13 cellular contexts compared by ENCODE assay signal in the genomic region with DNA sequence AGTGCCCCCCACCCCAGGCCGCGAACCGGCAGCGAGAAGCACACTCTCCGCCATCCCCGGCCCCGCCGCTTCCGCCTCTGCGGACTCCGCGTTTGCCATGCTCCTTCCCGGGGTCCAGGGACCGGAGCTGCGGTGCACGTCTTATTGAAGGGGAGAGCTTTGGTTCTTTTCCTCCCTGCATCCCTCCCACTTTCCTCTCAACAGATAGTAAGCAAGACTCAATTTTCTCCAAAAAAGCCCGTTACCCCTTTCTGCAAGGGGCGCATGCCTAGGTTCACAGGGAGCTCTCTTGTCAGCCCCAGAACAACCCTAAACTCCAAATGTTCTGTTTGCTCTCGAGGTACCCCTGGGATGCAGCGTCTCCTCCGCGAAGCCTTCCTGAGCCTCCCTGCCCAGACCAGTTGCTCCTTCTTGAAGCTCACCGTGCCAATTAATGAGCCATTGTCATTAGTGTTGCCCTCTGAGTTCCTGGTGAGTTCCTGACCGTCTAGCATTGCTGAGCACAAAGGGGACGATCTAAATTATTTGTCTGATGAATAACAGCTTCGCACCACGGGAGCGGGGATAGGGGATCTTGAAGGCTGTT. TPM values are rescaled to one million over a fixed set of nuclear protein-coding genes. Genes with fewer than 3 reads are reported as not detected.
DNase-seq lines count a peak whose midpoint lies in the region; ATAC-seq and TF ChIP-seq lines count a peak whose summit lies in the region.
"Had no signal": no experiment of that assay in that cellular context is flagged by ENCODE, and none has a peak within 500 bp of the region (broad histone marks: within the 10 kb centered on the region; RNA-seq: fewer than 3 reads in every experiment).

No MANE protein-coding gene starts in this region.

- H3K4me1 Mint-ChIP-seq in activated naive CD4-positive, alpha-beta T cell treated with anti-CD3 and anti-CD28 coated beads, Interleukin-2, amount 10 ng/mL, durations not matched to agents 7 days and 5 days: peaks cover 17% of the 10 kb centered on the region
- peaks cover 37% of the 10 kb centered on the region for H3K4me1 Mint-ChIP-seq in brain
- H3K4me1 Mint-ChIP-seq in stimulated activated naive CD8-positive, alpha-beta T cell treated with anti-CD3 and anti-CD28 coated beads, Interleukin-15, amount 100 ng/mL, for 72 hours: peaks cover 44% of the 10 kb centered on the region
- peaks cover 34% of the 10 kb centered on the region for H3K4me1 Mint-ChIP-seq in CD14-positive monocyte

- peaks cover 80% of the 10 kb centered on the region for H3K27me3 Mint-ChIP-seq in activated naive CD4-positive, alpha-beta T cell treated with anti-CD3 and anti-CD28 coated beads, Interleukin-2, amount 10 ng/mL, durations not matched to agents 7 days and 5 days
- H3K27me3 Mint-ChIP-seq in brain (peaks cover 100% of the 10 kb centered on the region), CD14-positive monocyte (ENCODE audit: low read depth in 3 of 3) (peaks cover 85 to 97% (median 94%) of the 10 kb centered on the region in 3 donors)
- H3K27me3 Mint-ChIP-seq in stimulated activated naive CD8-positive, alpha-beta T cell treated with anti-CD3 and anti-CD28 coated beads, Interleukin-15, amount 100 ng/mL, for 72 hours: peaks cover 100% of the 10 kb centered on the region

- TF ChIP-seq CTCF in brain (conservative IDR thresholded peaks at IDR 0.05) (no peak), CD14-positive monocyte (IDR thresholded peaks at IDR 0.05) (no peak)

- no peak for ATAC-seq in stimulated activated naive CD8-positive, alpha-beta T cell treated with anti-CD3 and anti-CD28 coated beads, Interleukin-15, amount 100 ng/mL, for 72 hours
- ATAC-seq in HG03159 (IDR thresholded peaks at IDR 0.05; ENCODE audit: unreplicated experiment) (no peak), GM18873 (IDR thresholded peaks at IDR 0.05; ENCODE audit: low FRiP score, unreplicated experiment) (no peak)
- ATAC-seq: activated CD8-positive, alpha-beta T cell treated with anti-CD3 and anti-CD28 coated beads, Interleukin-2, amount 10 ng/mL, durations not matched to agents 7 days and 5 days; left ventricle myocardium superior had no signal

- peaks cover 8% of the 10 kb centered on the region for H3K36me3 Mint-ChIP-seq in activated naive CD4-positive, alpha-beta T cell treated with anti-CD3 and anti-CD28 coated beads, Interleukin-2, amount 10 ng/mL, durations not matched to agents 7 days and 5 days
- H3K36me3 Mint-ChIP-seq in brain (no peaks in the 10 kb centered on the region), CD14-positive monocyte (peaks cover 14 to 26% of the 10 kb centered on the region in 2 donors)

- no peaks in the 10 kb centered on the region for H3K9me3 Mint-ChIP-seq in activated naive CD4-positive, alpha-beta T cell treated with anti-CD3 and anti-CD28 coated beads, Interleukin-2, amount 10 ng/mL, durations not matched to agents 7 days and 5 days
- H3K9me3 Mint-ChIP-seq in brain (peaks cover 0 to 10% (median 5%) of the 10 kb centered on the region in 5 experiments), CD14-positive monocyte (peaks cover 0 to 48% (median 18%) of the 10 kb centered on the region in 7 donors)
- H3K9me3 Mint-ChIP-seq in stimulated activated naive CD8-positive, alpha-beta T cell treated with anti-CD3 and anti-CD28 coated beads, Interleukin-15, amount 100 ng/mL, for 72 hours: peaks cover 0 to 4% of the 10 kb centered on the region in 2 donors

- DNase-seq in activated naive CD4-positive, alpha-beta T cell treated with anti-CD3 and anti-CD28 coated beads, Interleukin-2, amount 10 ng/mL, durations not matched to agents 7 days and 5 days: no peak
- no peak for DNase-seq in activated naive CD4-positive, alpha-beta T cell (lab: John Stamatoyannopoulos, UW)
- peak; percentile 35 for DNase-seq in iPS-NIHi11 (ENCODE audit: low spot score)
- DNase-seq in stimulated activated naive CD8-positive, alpha-beta T cell treated with anti-CD3 and anti-CD28 coated beads, Interleukin-15, amount 100 ng/mL, for 72 hours: no peak
- no peak for DNase-seq in CD14-positive monocyte (ENCODE audit: low spot score)
- DNase-seq: activated CD8-positive, alpha-beta T cell treated with anti-CD3 and anti-CD28 coated beads, Interleukin-2, amount 10 ng/mL, durations not matched to agents 7 days and 5 days; left ventricle myocardium superior; NCI-H146; stimulated activated CD4-positive, alpha-beta T cell treated with anti-CD3 and anti-CD28 coated beads, Interleukin-4, amount 100 ng/mL, for 24 hours had no signal

- H3K4me3 Mint-ChIP-seq in activated naive CD4-positive, alpha-beta T cell treated with anti-CD3 and anti-CD28 coated beads, Interleukin-2, amount 10 ng/mL, durations not matched to agents 7 days and 5 days: no peak overlapping the region
- H3K4me3 Mint-ChIP-seq in brain: peak overlapping the region in 4 of 5 experiments; percentile 11 to 64 (median 22)
- peak overlapping the region; percentile 50 to 73 for H3K4me3 Mint-ChIP-seq in stimulated activated naive CD8-positive, alpha-beta T cell treated with anti-CD3 and anti-CD28 coated beads, Interleukin-15, amount 100 ng/mL, for 72 hours
- peak overlapping the region in 1 of 2 donors; percentile 84 for H3K4me3 Mint-ChIP-seq in CD14-positive monocyte

- intact Hi-C loops in CD14-positive monocyte (cut with micrococcal nuclease): loop anchor here in 1 of 2 donors (2.0 to 10.0 kb wide), 2 partner anchors 14 to 104 kb away; no protein-coding TSS in a partner anchor

- CTCF ChIA-PET in activated naive CD4-positive, alpha-beta T cell treated with anti-CD3 and anti-CD28 coated beads, Interleukin-2, amount 10 ng/mL, durations not matched to agents 7 days and 5 days (lab: Charles Lee): interaction anchor here (1.1 to 2.2 kb wide), 2 partner anchors 8 to 208 kb away, joined by 3 to 8 read pairs; a partner anchor contains a TSS

- H3K27ac Mint-ChIP-seq in activated naive CD4-positive, alpha-beta T cell treated with anti-CD3 and anti-CD28 coated beads, Interleukin-2, amount 10 ng/mL, durations not matched to agents 7 days and 5 days: peak overlapping the region; percentile 15
- no peak overlapping the region for H3K27ac Mint-ChIP-seq in brain
- peak overlapping the region in 1 of 2 donors; percentile 79 for H3K27ac Mint-ChIP-seq in stimulated activated naive CD8-positive, alpha-beta T cell treated with anti-CD3 and anti-CD28 coated beads, Interleukin-15, amount 100 ng/mL, for 72 hours
- H3K27ac Mint-ChIP-seq in CD14-positive monocyte: no peak overlapping the region
- H3K27ac Mint-ChIP-seq: activated CD8-positive, alpha-beta T cell treated with anti-CD3 and anti-CD28 coated beads, Interleukin-2, amount 10 ng/mL, durations not matched to agents 7 days and 5 days; activated naive CD4-positive, alpha-beta T cell treated with anti-CD3 and anti-CD28 coated beads, Interleukin-2, amount 50 U/mL, for 72 hours had no signal

RNA-seq across cellular contexts. Expression of a gene that starts 8.1 kb away (rescaled TPM):
- polyA plus RNA-seq in brain (ENCODE audit: insufficient read depth, low read depth, low replicate concordance) (1.7 TPM), CD14-positive monocyte (not detected)

RNA-seq across cellular contexts. Expression of a gene that starts 37.0 kb away (rescaled TPM):
- polyA plus RNA-seq in brain (ENCODE audit: insufficient read depth, low read depth, low replicate concordance): 8.4 TPM
- polyA plus RNA-seq in CD14-positive monocyte: 10 to 100 TPM; 20.2 to 24.7 TPM
